ENCODE assay signal across 21 cellular contexts in the genomic region with DNA sequence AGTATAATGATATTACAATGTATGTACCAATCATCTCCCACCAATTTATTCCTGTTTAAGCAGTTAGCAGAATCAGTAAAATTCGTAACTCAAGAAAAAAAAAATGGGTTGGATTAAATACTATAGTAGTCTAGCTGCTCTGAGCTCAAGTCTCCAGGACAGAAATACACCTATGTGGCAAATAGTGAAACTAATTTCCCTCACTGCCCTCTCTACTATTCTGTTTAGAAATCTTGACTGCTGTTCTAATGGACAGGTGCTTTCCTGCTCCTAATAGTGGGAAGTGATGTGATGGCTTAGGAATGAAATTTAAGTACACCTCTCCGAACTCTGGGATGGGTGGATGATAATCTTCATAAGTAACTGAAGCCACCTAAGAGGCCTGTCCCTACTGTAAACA.
DNase-seq lines count a peak whose midpoint lies in the region; ATAC-seq, FAIRE-seq and TF ChIP-seq lines count a peak whose summit lies in the region.
"Had no signal": no experiment of that assay in that cellular context is flagged by ENCODE, and none has a peak within 500 bp of the region (broad histone marks: within the 10 kb centered on the region; RNA-seq: fewer than 3 reads in every experiment).

No MANE protein-coding gene starts in this region.

- no peak overlapping the region for H2BK5ac ChIP-seq in neuronal stem cell (ENCODE audit: low read length)

- H3K18ac ChIP-seq in neuronal stem cell (ENCODE audit: low read length) = no peak overlapping the region

- no peak overlapping the region for H3K14ac ChIP-seq in neuronal stem cell (ENCODE audit: low read length)

- H3K27ac Mint-ChIP-seq in activated CD4-positive, alpha-beta T cell treated with anti-CD3 and anti-CD28 coated beads, Interleukin-2, amount 10 ng/mL, durations not matched to agents 7 days and 5 days = peak overlapping the region; percentile 82
- H3K27ac Mint-ChIP-seq: activated naive CD4-positive, alpha-beta T cell treated with anti-CD3 and anti-CD28 coated beads for 36 hours had no signal

- H3K27me3 ChIP-seq in MM.1S (replicated peaks; ENCODE audit: insufficient read depth, low read length) (no peaks in the 10 kb centered on the region), GM12878 (replicated peaks in 1 of 2; ENCODE audit: control insufficient read depth in 2 of 2, insufficient read depth in 2 of 2, low read length in 1 of 2) (no peaks in the 10 kb centered on the region), parathyroid adenoma (ENCODE audit: control insufficient read depth, insufficient read depth, low read length) (no peaks in the 10 kb centered on the region), neuronal stem cell (ENCODE audit: control insufficient read depth in 3 of 3, insufficient read depth in 3 of 3, low read depth in 1 of 3, low read length in 3 of 3) (no peaks in the 10 kb centered on the region)
- H3K27me3 ChIP-seq: ascending aorta, suprapubic skin, vagina had no signal

- H3K27me3 Mint-ChIP-seq in activated CD4-positive, alpha-beta T cell treated with anti-CD3 and anti-CD28 coated beads, Interleukin-2, amount 10 ng/mL, durations not matched to agents 7 days and 5 days = peaks cover 4% of the 10 kb centered on the region
- H3K27me3 Mint-ChIP-seq: central memory CD8-positive, alpha-beta T cell had no signal

- BruUV-seq in GM12878 (replicated peaks; lab: Mats Ljungman, UMichigan) = no TSS peak

- POLR2A ChIA-PET in activated CD4-positive, alpha-beta T cell treated with anti-CD3 and anti-CD28 coated beads, Interleukin-2, amount 10 ng/mL, durations not matched to agents 7 days and 5 days (lab: Charles Lee) = no interaction called here
- POLR2A ChIA-PET in GM12878 (lab: Charles Lee) = interaction anchor here (1.0 to 1.2 kb wide), 2 partner anchors 34 to 45 kb away, joined by 3 read pairs; no protein-coding TSS in a partner anchor

- H3K79me1 ChIP-seq in neuronal stem cell (ENCODE audit: low read depth, low read length) = no peaks in the 10 kb centered on the region

- H3K9ac ChIP-seq in MM.1S (ENCODE audit: low read length) (no peak overlapping the region; the same call in 1 of the 2 replicates), GM12878 (ENCODE audit: control insufficient read depth, insufficient read depth, low read length) (no peak overlapping the region), parathyroid adenoma (no peak overlapping the region), neuronal stem cell (ENCODE audit: low read depth, low read length, poor library complexity) (no peak overlapping the region)

- no peak overlapping the region for H4K8ac ChIP-seq in neuronal stem cell (ENCODE audit: low read depth, low read length)

- in situ Hi-C loops in GM12878 (cut with MboI) = no loop called here

- H2AFZ ChIP-seq in MM.1S (ENCODE audit: low read length) = peak overlapping the region; percentile 42; the same call in 1 of the 2 replicates
- H2AFZ ChIP-seq in GM12878 (ENCODE audit: control insufficient read depth, low read depth, low read length) = no peak overlapping the region; the same call in 1 of the 2 replicates
- H2AFZ ChIP-seq in parathyroid adenoma = peak overlapping the region; percentile 70
- no peak overlapping the region for H2AFZ ChIP-seq in neuronal stem cell (ENCODE audit: low read length)

- peak overlapping the region; percentile 52 for H3K4me3 Mint-ChIP-seq in activated CD4-positive, alpha-beta T cell treated with anti-CD3 and anti-CD28 coated beads, Interleukin-2, amount 10 ng/mL, durations not matched to agents 7 days and 5 days
- H3K4me3 Mint-ChIP-seq: central memory CD8-positive, alpha-beta T cell had no signal

- H3K4me3 ChIP-seq in MM.1S (ENCODE audit: low read length) = peak overlapping the region; percentile 49
- no peak overlapping the region for H3K4me3 ChIP-seq in GM12878
- H3K4me3 ChIP-seq in parathyroid adenoma (ENCODE audit: low read depth, low read length) = peak overlapping the region; percentile 71
- no peak overlapping the region for H3K4me3 ChIP-seq in neuronal stem cell (ENCODE audit: low read length in 2 of 2)

- H3K9me2 ChIP-seq in MM.1S (replicated peaks; ENCODE audit: insufficient read depth, low read length) = no peaks in the 10 kb centered on the region

- no peak overlapping the region for H2BK12ac ChIP-seq in neuronal stem cell (ENCODE audit: low read length)

- H2BK15ac ChIP-seq in neuronal stem cell (ENCODE audit: low read length) = no peak overlapping the region

- TF ChIP-seq POLR2A in GM12878 (IDR thresholded peaks at IDR 0.05; ENCODE audit: low read depth, low read length) = no peak

- no peak overlapping the region for H2AK5ac ChIP-seq in neuronal stem cell (ENCODE audit: low read depth, low read length)

- H3K4me1 ChIP-seq in MM.1S (ENCODE audit: low read length) (0 out of 2 replicates have a peak, but pooled peaks cover 13% of the 10 kb centered on the region), GM12878 (ENCODE audit: control insufficient read depth, insufficient read depth, low read length) (no peaks in the 10 kb centered on the region), parathyroid adenoma (peaks cover 36% of the 10 kb centered on the region), neuronal stem cell (ENCODE audit: control insufficient read depth in 2 of 2, insufficient read depth in 1 of 2, low read depth in 1 of 2, low read length in 2 of 2) (no peaks in the 10 kb centered on the region)
- H3K4me1 ChIP-seq: ascending aorta, vagina had no signal

- TF ChIP-seq CTCF in MM.1S (IDR thresholded peaks at IDR 0.05; ENCODE audit: low read length) = no peak
- TF ChIP-seq CTCF in GM12878 (IDR thresholded peaks at IDR 0.05 in 2 of 3, conservative IDR thresholded peaks at IDR 0.05 in 1 of 3; ENCODE audit: control insufficient read depth in 2 of 3, extremely low read depth in 1 of 3, insufficient read depth in 1 of 3, low read depth in 3 of 3, low read length in 3 of 3) = no peak
- TF ChIP-seq CTCF in parathyroid adenoma (IDR thresholded peaks at IDR 0.05) = no peak

- no peak overlapping the region for H2BK120ac ChIP-seq in neuronal stem cell (ENCODE audit: low read depth, low read length)

- ATAC-seq in GM12878 = peak; percentile 80
- no peak for ATAC-seq in HG03139 (IDR thresholded peaks at IDR 0.05; ENCODE audit: unreplicated experiment)
- ATAC-seq: Right ventricle myocardium inferior had no signal

- WGBS in GM12878 (ENCODE audit: insufficient coverage, insufficient replicate concordance, low lambda C conversion rate, missing lambda C conversion rate) = 0% methylated on average over 2 of the region's 2 CpGs
- no CpG with 5 or more reads among the region's 2 CpGs for WGBS in neuronal stem cell (ENCODE audit: extremely low coverage in 2 of 2, insufficient read length in 2 of 2, insufficient replicate concordance in 1 of 2), 2 donors

- H3F3A ChIP-seq in MM.1S (ENCODE audit: insufficient read depth, low read length) = peaks cover 8% of the 10 kb centered on the region

- intact Hi-C loops in GM12878 (cut with micrococcal nuclease; ENCODE audit: unreplicated experiment) = no loop called here

- SMC1A ChIA-PET in GM12878 (lab: Charles Lee; ENCODE audit: uncharacterized antibody, unreplicated experiment) = interaction anchor here (1.0 to 2.6 kb wide), 10 partner anchors 9 to 170 kb away, joined by 3 to 36 read pairs (median 6); no protein-coding TSS in a partner anchor

- H4K20me1 ChIP-seq in MM.1S (ENCODE audit: insufficient read depth, low read length) = no peaks in the 10 kb centered on the region
- H4K20me1 ChIP-seq in GM12878 (ENCODE audit: control insufficient read depth, insufficient read depth) = no peaks in the 10 kb centered on the region

- peak overlapping the region; percentile 75 for H3K4me2 ChIP-seq in MM.1S (ENCODE audit: low read depth, low read length)
- no peak overlapping the region for H3K4me2 ChIP-seq in GM12878 (ENCODE audit: control insufficient read depth, insufficient read depth)
- H3K4me2 ChIP-seq in parathyroid adenoma (ENCODE audit: low read length) = peak overlapping the region; percentile 87
- H3K4me2 ChIP-seq in neuronal stem cell (ENCODE audit: insufficient read depth, low read length, poor library complexity, severe bottlenecking) = no peak overlapping the region

- H3K9me3 Mint-ChIP-seq in activated CD4-positive, alpha-beta T cell treated with anti-CD3 and anti-CD28 coated beads, Interleukin-2, amount 10 ng/mL, durations not matched to agents 7 days and 5 days = peaks cover 8% of the 10 kb centered on the region
- H3K9me3 Mint-ChIP-seq: activated naive CD4-positive, alpha-beta T cell treated with anti-CD3 and anti-CD28 coated beads for 36 hours had no signal

- peaks cover 19% of the 10 kb centered on the region for H3K4me1 Mint-ChIP-seq in activated CD4-positive, alpha-beta T cell treated with anti-CD3 and anti-CD28 coated beads, Interleukin-2, amount 10 ng/mL, durations not matched to agents 7 days and 5 days
- H3K4me1 Mint-ChIP-seq: central memory CD8-positive, alpha-beta T cell had no signal

- RAD21 ChIA-PET in GM12878 (lab: Charles Lee; ENCODE audit: unreplicated experiment) = interaction anchor here (0.8 to 2.5 kb wide), 9 partner anchors 9 to 137 kb away, joined by 3 to 22 read pairs (median 6); no protein-coding TSS in a partner anchor

- H4K91ac ChIP-seq in neuronal stem cell (ENCODE audit: low read depth, low read length, poor library complexity) = no peak overlapping the region

- CTCF ChIA-PET in activated CD4-positive, alpha-beta T cell treated with anti-CD3 and anti-CD28 coated beads, Interleukin-2, amount 10 ng/mL, durations not matched to agents 7 days and 5 days (lab: Charles Lee) = interaction anchor here (0.5 kb wide), 1 partner anchor 16 kb away, joined by 3 read pairs; no protein-coding TSS in a partner anchor
- CTCF ChIA-PET in GM12878 (lab: Yijun Ruan, JAX) = interaction anchor here (1.0 to 2.9 kb wide), 3 partner anchors 9 to 37 kb away, joined by 3 to 15 read pairs (median 3); no protein-coding TSS in a partner anchor

- no peaks in the 10 kb centered on the region for H3K79me2 ChIP-seq in MM.1S (ENCODE audit: low read length)
- no peaks in the 10 kb centered on the region for H3K79me2 ChIP-seq in GM12878 (ENCODE audit: control insufficient read depth, insufficient read depth, low read length)
- no peaks in the 10 kb centered on the region for H3K79me2 ChIP-seq in parathyroid adenoma

- no peak for FAIRE-seq in GM12878 (lab: Jason Lieb, UNC)
- FAIRE-seq: keratinocyte, small intestine had no signal

- H3K4ac ChIP-seq in neuronal stem cell (ENCODE audit: low read length) = no peak overlapping the region

- H3K36me3 ChIP-seq in MM.1S (replicated peaks; ENCODE audit: insufficient read depth, low read length) (no peaks in the 10 kb centered on the region), GM12878 (ENCODE audit: control insufficient read depth in 2 of 2, insufficient read depth in 2 of 2, low read length in 1 of 2) (no peaks in the 10 kb centered on the region), parathyroid adenoma (ENCODE audit: control insufficient read depth, insufficient read depth, low read length) (no peaks in the 10 kb centered on the region), neuronal stem cell (replicated peaks in 1 of 2; ENCODE audit: control insufficient read depth in 2 of 2, insufficient read depth in 2 of 2, low read length in 2 of 2) (no peaks in the 10 kb centered on the region)
- H3K36me3 ChIP-seq: ascending aorta, suprapubic skin, vagina had no signal

- H3K36me3 Mint-ChIP-seq in activated CD4-positive, alpha-beta T cell treated with anti-CD3 and anti-CD28 coated beads, Interleukin-2, amount 10 ng/mL, durations not matched to agents 7 days and 5 days (ENCODE audit: low read depth) = no peaks in the 10 kb centered on the region

- H3K9me3 ChIP-seq in MM.1S (replicated peaks; ENCODE audit: insufficient read depth, low read length) (no peaks in the 10 kb centered on the region), GM12878 (replicated peaks; ENCODE audit: control insufficient read depth, insufficient read depth, low read length) (no peaks in the 10 kb centered on the region), parathyroid adenoma (ENCODE audit: control insufficient read depth, low read length) (no peaks in the 10 kb centered on the region), neuronal stem cell (replicated peaks in 1 of 2; ENCODE audit: control insufficient read depth in 2 of 2, insufficient read depth in 1 of 2, low read depth in 1 of 2, low read length in 2 of 2) (peaks cover 0 to 3% of the 10 kb centered on the region in 2 donors)
- H3K9me3 ChIP-seq: ascending aorta, suprapubic skin, vagina had no signal

- H3K27ac ChIP-seq in MM.1S (ENCODE audit: low read length) = peak overlapping the region; percentile 54; the same call in 1 of the 2 replicates
- no peak overlapping the region for H3K27ac ChIP-seq in GM12878 (ENCODE audit: control insufficient read depth, insufficient read depth)
- peak overlapping the region; percentile 98 for H3K27ac ChIP-seq in parathyroid adenoma
- no peak overlapping the region for H3K27ac ChIP-seq in neuronal stem cell (replicated peaks; ENCODE audit: low read length)
- H3K27ac ChIP-seq: ascending aorta, suprapubic skin, vagina had no signal

- no peak overlapping the region for H3K23ac ChIP-seq in neuronal stem cell (ENCODE audit: low read depth, low read length, poor library complexity)

- no peak for TF ChIP-seq RAD21 in GM12878 (IDR thresholded peaks at IDR 0.05; ENCODE audit: insufficient read depth, low read depth, low read length)

- TF ChIP-seq EP300 in GM12878 (IDR thresholded peaks at IDR 0.05; ENCODE audit: borderline replicate concordance in 1 of 2, control insufficient read depth in 1 of 2, low read depth in 2 of 2, low read length in 2 of 2) = no peak

- no peak for DNase-seq in activated CD4-positive, alpha-beta T cell treated with anti-CD3 and anti-CD28 coated beads, Interleukin-2, amount 10 ng/mL, durations not matched to agents 7 days and 5 days
- no peak for DNase-seq in activated CD4-positive, alpha-beta T cell treated with anti-CD3 and anti-CD28 coated beads, Interleukin-2, amount 50 U/mL, for 4 hours
- DNase-seq in MM.1S = peak; percentile 51
- no peak for DNase-seq in GM12878 (ENCODE audit: low read depth, low spot score)
- no peak for DNase-seq in neuronal stem cell (ENCODE audit: low spot score)
- DNase-seq in NCI-H1436 (lab: John Stamatoyannopoulos, UW) = no peak
- DNase-seq: activated CD4-positive, CD25-positive, alpha-beta regulatory T cell; activated naive CD4-positive, alpha-beta T cell treated with anti-CD3 and anti-CD28 coated beads for 36 hours; DMS79 treated with DMSO at 0.1 percent for 48 hours; KG1; NCI-H187 treated with DMSO at 0.1 percent for 48 hours; stimulated activated CD4-positive, alpha-beta T cell treated with anti-CD3 and anti-CD28 coated beads, Interleukin-1b, Interleukin-23, amount 100 ng/mL, for 48 hours had no signal

Comparison
In these comparisons a context has a peak if more than half of its experiments do, and no peak if none do; other contexts are left out.
1. H2AFZ ChIP-seq: peak in MM.1S (single experiment) and parathyroid adenoma (single experiment); none in GM12878 (single experiment) and neuronal stem cell (single experiment).
2. H3K27ac ChIP-seq: peak in MM.1S (single experiment) and parathyroid adenoma (single experiment); none in GM12878 (single experiment) and neuronal stem cell (single experiment).
3. H3K4me2 ChIP-seq: peak in MM.1S (single experiment) and parathyroid adenoma (single experiment); none in GM12878 (single experiment) and neuronal stem cell (single experiment).
4. H3K4me3 ChIP-seq: peak in MM.1S (single experiment) and parathyroid adenoma (single experiment); none in GM12878 (single experiment) and neuronal stem cell (0 of 2).